In genomic region chr2:119922699-119923098, GRCh38 we compare ENCODE assay signal across 1 cellular context.
A peak's percentile ranks its signal among the peaks of the same experiment; 100 is the strongest.
TF ChIP-seq lines count a peak whose summit lies in the region.

No MANE protein-coding gene starts in this region.

TF ChIP-seq in HepG2, 621 proteins besides CTCF, POLR2A, EP300 and RAD21 (continued from another document):
- no peak for TF ChIP-seq MEIS1 (CRISPR knock-in tag; IDR thresholded peaks at IDR 0.05; ENCODE audit: borderline replicate concordance)
- no peak for TF ChIP-seq ZBTB14 (CRISPR knock-in tag; IDR thresholded peaks at IDR 0.05)
- TF ChIP-seq ZSCAN9 (CRISPR knock-in tag; IDR thresholded peaks at IDR 0.05; ENCODE audit: borderline replicate concordance): no peak
- no peak for TF ChIP-seq ZSCAN25 (CRISPR knock-in tag; IDR thresholded peaks at IDR 0.05)
- no peak for TF ChIP-seq ZMAT3 (CRISPR knock-in tag; conservative IDR thresholded peaks at IDR 0.05)
- peak; percentile 50 to 62 for TF ChIP-seq MAFK (conservative IDR thresholded peaks at IDR 0.05 in 1 of 2, IDR thresholded peaks at IDR 0.05 in 1 of 2; ENCODE audit: low read length in 2 of 2)
